ENCODE assay signal across 25 cellular contexts in the genomic region with DNA sequence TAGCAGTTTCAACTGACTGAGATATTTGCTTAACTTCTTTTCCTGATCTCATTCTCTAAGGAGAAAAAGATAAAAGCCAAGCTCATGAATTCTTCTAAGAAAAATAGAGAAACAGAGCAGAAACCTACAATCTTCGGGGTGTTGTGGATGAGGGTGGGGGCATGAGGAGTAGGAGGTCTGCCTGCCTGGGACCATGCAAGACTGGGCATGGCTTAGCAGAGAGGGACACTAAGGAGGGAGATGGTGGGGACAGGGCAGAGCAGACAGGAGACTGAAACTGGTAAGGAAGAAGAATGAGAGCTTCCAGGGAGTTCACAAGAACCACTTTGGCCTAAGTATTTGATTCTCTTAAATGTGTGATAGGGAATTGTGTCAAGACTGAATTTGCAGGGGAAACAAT.
"Had no signal": no experiment of that assay in that cellular context is flagged by ENCODE, and none has a peak within 500 bp of the region (broad histone marks: within the 10 kb centered on the region; RNA-seq: fewer than 3 reads in every experiment).

No MANE protein-coding gene starts in this region.

- H3K27ac Mint-ChIP-seq: effector memory CD8-positive, alpha-beta T cell; endodermal cell; immature natural killer cell; mesothelial cell of epicardium had no signal

- H3K9me3 Mint-ChIP-seq: effector memory CD8-positive, alpha-beta T cell; endodermal cell; immature natural killer cell; mesothelial cell of epicardium had no signal

- H3K9me3 ChIP-seq: gastroesophageal sphincter, heart left ventricle, lower lobe of right lung, mucosa of descending colon had no signal

- H3K4me3 ChIP-seq: coronary artery, dorsolateral prefrontal cortex, gastroesophageal sphincter, heart left ventricle, hepatocyte, lower lobe of right lung, mucosa of descending colon had no signal

- ATAC-seq: effector memory CD8-positive, alpha-beta T cell; esophagus mucosa; foreskin keratinocyte; gastroesophageal sphincter; heart left ventricle; left colon; left lobe of liver; left ventricle myocardium superior; lower lobe of right lung; mucosa of descending colon had no signal

- H3K36me3 ChIP-seq: gastroesophageal sphincter, heart left ventricle, lower lobe of right lung had no signal

- H3K4me1 Mint-ChIP-seq: immature natural killer cell had no signal

- H3K27me3 ChIP-seq: dorsolateral prefrontal cortex, foreskin keratinocyte, gastroesophageal sphincter, heart left ventricle, hepatocyte had no signal

- H3K27ac ChIP-seq: coronary artery, dorsolateral prefrontal cortex, epithelial cell of prostate, foreskin keratinocyte, gastroesophageal sphincter, heart left ventricle, hepatocyte, lower lobe of right lung had no signal

- DNase-seq: dermis blood vessel endothelial cell; dorsolateral prefrontal cortex; effector CD8-positive, alpha-beta T cell; effector memory CD8-positive, alpha-beta T cell; endodermal cell; erythroblast; foreskin keratinocyte; heart left ventricle; hypothalamus; immature natural killer cell; islet precursor cell; kidney; kidney glomerular epithelial cell; left colon; left ventricle myocardium superior; lower lobe of right lung; mesenchymal stem cell; mucosa of descending colon had no signal

- H3K4me1 ChIP-seq: foreskin keratinocyte, gastroesophageal sphincter, heart left ventricle, lower lobe of right lung had no signal

- H3K36me3 Mint-ChIP-seq: immature natural killer cell, mesothelial cell of epicardium had no signal

- H3K4me3 Mint-ChIP-seq: effector memory CD8-positive, alpha-beta T cell; endodermal cell; immature natural killer cell; mesothelial cell of epicardium had no signal
